Comparison of ENCODE assay signal across 8 cellular contexts in genomic region chr17:45425125-45425983, GRCh38. TPM values are rescaled to one million over a fixed set of nuclear protein-coding genes. Genes with fewer than 3 reads are reported as not detected.
DNase-seq lines count a peak whose midpoint lies in the region; ATAC-seq and TF ChIP-seq lines count a peak whose summit lies in the region.

No MANE protein-coding gene starts in this region.

- H3K9me3 Mint-ChIP-seq in activated CD4-positive, alpha-beta T cell treated with anti-CD3 and anti-CD28 coated beads, Interleukin-2, amount 10 ng/mL, durations not matched to agents 24 days and 14 days, result no peaks in the 10 kb centered on the region
- no peaks in the 10 kb centered on the region for H3K9me3 Mint-ChIP-seq in activated CD4-positive, alpha-beta T cell treated with anti-CD3 and anti-CD28 coated beads, Interleukin-2, amount 10 ng/mL, durations not matched to agents 7 days and 5 days

- no peaks in the 10 kb centered on the region for H3K36me3 ChIP-seq in H7 (replicated peaks; ENCODE audit: control insufficient read depth, insufficient read depth, low read length)
- H3K36me3 ChIP-seq in lower lobe of right lung, result peaks cover 7% of the 10 kb centered on the region

- no peaks in the 10 kb centered on the region for H3K9me3 ChIP-seq in lower lobe of right lung

- peaks cover 4% of the 10 kb centered on the region for H3K36me3 Mint-ChIP-seq in activated CD4-positive, alpha-beta T cell treated with anti-CD3 and anti-CD28 coated beads, Interleukin-2, amount 10 ng/mL, durations not matched to agents 24 days and 14 days (ENCODE audit: low read depth)
- H3K36me3 Mint-ChIP-seq in activated CD4-positive, alpha-beta T cell treated with anti-CD3 and anti-CD28 coated beads, Interleukin-2, amount 10 ng/mL, durations not matched to agents 7 days and 5 days (ENCODE audit: low read depth), result peaks cover 7% of the 10 kb centered on the region

- ATAC-seq in lower lobe of right lung, result peak; percentile 84 to 88

- no peak overlapping the region for H3K4me3 Mint-ChIP-seq in activated CD4-positive, alpha-beta T cell treated with anti-CD3 and anti-CD28 coated beads, Interleukin-2, amount 10 ng/mL, durations not matched to agents 24 days and 14 days
- H3K4me3 Mint-ChIP-seq in activated CD4-positive, alpha-beta T cell treated with anti-CD3 and anti-CD28 coated beads, Interleukin-2, amount 10 ng/mL, durations not matched to agents 7 days and 5 days, result no peak overlapping the region

- CTCF ChIA-PET in activated CD4-positive, alpha-beta T cell treated with anti-CD3 and anti-CD28 coated beads, Interleukin-2, amount 10 ng/mL, durations not matched to agents 7 days and 5 days (lab: Charles Lee), result no interaction called here

- intact Hi-C loops in lower lobe of right lung (cut with DNase I), result no loop called here
- intact Hi-C loops in activated CD4-positive, alpha-beta T cell treated with anti-CD3 and anti-CD28 coated beads, Interleukin-2, amount 10 ng/mL, durations not matched to agents 24 days and 14 days (cut with micrococcal nuclease), result no loop called here

- peak overlapping the region; percentile 79 for H3K27ac ChIP-seq in lower lobe of right lung

- H3K4me1 Mint-ChIP-seq in activated CD4-positive, alpha-beta T cell treated with anti-CD3 and anti-CD28 coated beads, Interleukin-2, amount 10 ng/mL, durations not matched to agents 24 days and 14 days, result peaks cover 13% of the 10 kb centered on the region
- peaks cover 17% of the 10 kb centered on the region for H3K4me1 Mint-ChIP-seq in activated CD4-positive, alpha-beta T cell treated with anti-CD3 and anti-CD28 coated beads, Interleukin-2, amount 10 ng/mL, durations not matched to agents 7 days and 5 days

- peaks cover 24% of the 10 kb centered on the region for H3K27me3 ChIP-seq in H7 (ENCODE audit: control insufficient read depth, insufficient read depth, low read length)
- no peaks in the 10 kb centered on the region for H3K27me3 ChIP-seq in lower lobe of right lung (ENCODE audit: low read depth)

- DNase-seq in H7 (peak; percentile 91), NCI-H510A (lab: John Stamatoyannopoulos, UW) (peak; percentile 88), cardiac fibroblast (ENCODE audit: low read depth in 2 of 2) (peak; percentile 62 to 77), lower lobe of right lung (peak; percentile 88)
- no peak for DNase-seq in stimulated activated CD4-positive, alpha-beta T cell treated with anti-CD3 and anti-CD28 coated beads, Interleukin-15, amount 100 ng/mL, for 24 hours
- DNase-seq in activated CD4-positive, alpha-beta T cell treated with anti-CD3 and anti-CD28 coated beads, Interleukin-2, amount 10 ng/mL, durations not matched to agents 24 days and 14 days, result no peak
- no peak for DNase-seq in activated CD4-positive, alpha-beta T cell treated with anti-CD3 and anti-CD28 coated beads, Interleukin-2, amount 10 ng/mL, durations not matched to agents 7 days and 5 days
- no peak for DNase-seq in activated CD4-positive, CD25-positive, alpha-beta regulatory T cell (lab: John Stamatoyannopoulos, UW)

- H3K4me3 ChIP-seq in H7 (ENCODE audit: insufficient read depth, low read depth, low read length), result peak overlapping the region; percentile 35
- H3K4me3 ChIP-seq in cardiac fibroblast (replicated peaks in 1 of 2; ENCODE audit: low read depth in 2 of 2, low read length in 2 of 2), result no peak overlapping the region
- peak overlapping the region; percentile 43 for H3K4me3 ChIP-seq in lower lobe of right lung

- peaks cover 2% of the 10 kb centered on the region for H3K27me3 Mint-ChIP-seq in activated CD4-positive, alpha-beta T cell treated with anti-CD3 and anti-CD28 coated beads, Interleukin-2, amount 10 ng/mL, durations not matched to agents 24 days and 14 days
- no peaks in the 10 kb centered on the region for H3K27me3 Mint-ChIP-seq in activated CD4-positive, alpha-beta T cell treated with anti-CD3 and anti-CD28 coated beads, Interleukin-2, amount 10 ng/mL, durations not matched to agents 7 days and 5 days

- POLR2A ChIA-PET in activated CD4-positive, alpha-beta T cell treated with anti-CD3 and anti-CD28 coated beads, Interleukin-2, amount 10 ng/mL, durations not matched to agents 7 days and 5 days (lab: Charles Lee), result no interaction called here

- TF ChIP-seq CTCF in cardiac fibroblast (IDR thresholded peaks at IDR 0.05; ENCODE audit: low read depth, low read length) (peak; percentile 57), lower lobe of right lung (IDR thresholded peaks at IDR 0.05) (no peak)

- no peak overlapping the region for H3K27ac Mint-ChIP-seq in activated CD4-positive, alpha-beta T cell treated with anti-CD3 and anti-CD28 coated beads, Interleukin-2, amount 10 ng/mL, durations not matched to agents 24 days and 14 days
- no peak overlapping the region for H3K27ac Mint-ChIP-seq in activated CD4-positive, alpha-beta T cell treated with anti-CD3 and anti-CD28 coated beads, Interleukin-2, amount 10 ng/mL, durations not matched to agents 7 days and 5 days

- peaks cover 48% of the 10 kb centered on the region for H3K4me1 ChIP-seq in lower lobe of right lung

RNA-seq across cellular contexts. Expression of gene ARHGAP27, which starts 7.3 kb away (rescaled TPM):
- 4.5 and 5.4 TPM in 2 replicates for total RNA-seq in H7 (2014; rRNA removed; shearing (Covaris generic))
- total RNA-seq in lower lobe of right lung, result 71.0 TPM
- 47.9 and 48.3 TPM in 2 replicates for total RNA-seq in activated CD4-positive, alpha-beta T cell treated with anti-CD3 and anti-CD28 coated beads, Interleukin-2, amount 10 ng/mL, durations not matched to agents 24 days and 14 days
- total RNA-seq in activated CD4-positive, alpha-beta T cell treated with anti-CD3 and anti-CD28 coated beads, Interleukin-2, amount 10 ng/mL, durations not matched to agents 7 days and 5 days, result 10 to 100 TPM; 85.3 to 93.5 TPM

Comparison
In these comparisons a context has a peak if more than half of its experiments do, and no peak if none do; other contexts are left out.
1. DNase-seq: peak in H7 (single experiment), NCI-H510A (single experiment), cardiac fibroblast (2 of 2) and lower lobe of right lung (single experiment); none in stimulated activated CD4-positive, alpha-beta T cell treated with anti-CD3 and anti-CD28 coated beads, Interleukin-15, amount 100 ng/mL, for 24 hours (single experiment), activated CD4-positive, alpha-beta T cell treated with anti-CD3 and anti-CD28 coated beads, Interleukin-2, amount 10 ng/mL, durations not matched to agents 24 days and 14 days (single experiment), activated CD4-positive, alpha-beta T cell treated with anti-CD3 and anti-CD28 coated beads, Interleukin-2, amount 10 ng/mL, durations not matched to agents 7 days and 5 days (single experiment) and activated CD4-positive, CD25-positive, alpha-beta regulatory T cell (0 of 4).
2. H3K4me3 ChIP-seq: peak in H7 (single experiment) and lower lobe of right lung (single experiment); none in cardiac fibroblast (0 of 2).